Comparison of ENCODE assay signal across 8 cellular contexts in genomic region chr5:72394688-72395087, GRCh38.
DNase-seq lines count a peak whose midpoint lies in the region; ATAC-seq, FAIRE-seq and TF ChIP-seq lines count a peak whose summit lies in the region.

No MANE protein-coding gene starts in this region.

- no peak overlapping the region for H4K5ac ChIP-seq in H1 (ENCODE audit: insufficient read length, low read depth, low read length)

- no peak overlapping the region for H4K91ac ChIP-seq in H1 (replicated peaks; ENCODE audit: insufficient read length, low read length)

- TF ChIP-seq RAD21 in H1 (IDR thresholded peaks at IDR 0.05 in 1 of 2, conservative IDR thresholded peaks at IDR 0.05 in 1 of 2; ENCODE audit: low read depth in 2 of 2, low read length in 2 of 2): peak; percentile 36 to 62

- no peak overlapping the region for H2BK5ac ChIP-seq in H1 (ENCODE audit: low read depth, low read length)

- FAIRE-seq in H1 (lab: Jason Lieb, UNC): no peak

- H2AK5ac ChIP-seq in H1 (ENCODE audit: low read depth, low read length): no peak overlapping the region

- ATAC-seq in stimulated activated memory B cell treated with anti-CD40 and anti-IgM and Interleukin-4, amounts not matched to agents 10 μg/mL and 1 μg/mL and 100 μg/mL, for 72 hours: peak; percentile 59
- no peak for ATAC-seq in HG03469 (IDR thresholded peaks at IDR 0.05; ENCODE audit: unreplicated experiment)

- no peak for TF ChIP-seq EP300 in H1 (IDR thresholded peaks at IDR 0.05; ENCODE audit: borderline replicate concordance in 1 of 2, low read depth in 2 of 2, low read length in 2 of 2)

- H3K23ac ChIP-seq in H1 (ENCODE audit: insufficient read length): no peak overlapping the region

- no peaks in the 10 kb centered on the region for H3K36me3 ChIP-seq in H1 (ENCODE audit: control insufficient read depth in 2 of 4, insufficient read depth in 4 of 4, low read length in 3 of 4)

- no peaks in the 10 kb centered on the region for H4K20me1 ChIP-seq in H1 (replicated peaks in 1 of 2; ENCODE audit: control insufficient read depth in 1 of 2, insufficient read depth in 2 of 2, low read length in 2 of 2)

- H3K79me1 ChIP-seq in H1 (ENCODE audit: low read depth, low read length): no peaks in the 10 kb centered on the region

- DNase-seq in NOMO-1 (lab: John Stamatoyannopoulos, UW; ENCODE audit: unreplicated experiment in 2 of 2): peak; percentile 41 to 43
- DNase-seq in NOMO-1 treated with dmso at 0.1 percent for 144 hours (lab: John Stamatoyannopoulos, UW; ENCODE audit: unreplicated experiment): no peak
- no peak for DNase-seq in H1 (ENCODE audit: low read depth in 1 of 2, low spot score in 2 of 2)
- DNase-seq in DMS79 (lab: John Stamatoyannopoulos, UW): no peak
- DNase-seq in activated T-helper 2 cell treated with anti-CD3 and anti-CD28 coated beads, Interferon-gamma antibody, Interleukin-2, Interleukin-4, amounts not matched to agents 10 μg/mL and 5 μg/mL and 100 μg/mL, durations not matched to agents 14 hours and 24 hours and 36 hours (ENCODE audit: low spot score): no peak

- H3K23me2 ChIP-seq in H1 (ENCODE audit: low read depth, low read length): no peaks in the 10 kb centered on the region

- H3K18ac ChIP-seq in H1 (ENCODE audit: extremely low read depth, low read length): no peak overlapping the region

- H3K27ac ChIP-seq in H1 (ENCODE audit: low read depth, low read length): no peak overlapping the region

- H3K9me3 Mint-ChIP-seq in stimulated activated memory B cell treated with anti-CD40 and anti-IgM and Interleukin-4, amounts not matched to agents 10 μg/mL and 1 μg/mL and 100 μg/mL, for 72 hours: no peaks in the 10 kb centered on the region
- H3K9me3 Mint-ChIP-seq in activated T-helper 2 cell treated with anti-CD3 and anti-CD28 coated beads, Interferon-gamma antibody, Interleukin-2, Interleukin-4, amounts not matched to agents 10 μg/mL and 5 μg/mL and 100 μg/mL, durations not matched to agents 14 hours and 24 hours and 36 hours: no peaks in the 10 kb centered on the region

- peaks cover 14% of the 10 kb centered on the region for H3K27me3 Mint-ChIP-seq in stimulated activated memory B cell treated with anti-CD40 and anti-IgM and Interleukin-4, amounts not matched to agents 10 μg/mL and 1 μg/mL and 100 μg/mL, for 72 hours
- peaks cover 29% of the 10 kb centered on the region for H3K27me3 Mint-ChIP-seq in activated T-helper 2 cell treated with anti-CD3 and anti-CD28 coated beads, Interferon-gamma antibody, Interleukin-2, Interleukin-4, amounts not matched to agents 10 μg/mL and 5 μg/mL and 100 μg/mL, durations not matched to agents 14 hours and 24 hours and 36 hours (ENCODE audit: low read depth)

- no peak overlapping the region for H2BK12ac ChIP-seq in H1 (ENCODE audit: low read depth, low read length)

- H3K9me3 ChIP-seq in H1 (ENCODE audit: insufficient read depth in 2 of 2, low read depth in 1 of 2, low read length in 1 of 2): no peaks in the 10 kb centered on the region

- no peak overlapping the region for H3K27ac Mint-ChIP-seq in stimulated activated memory B cell treated with anti-CD40 and anti-IgM and Interleukin-4, amounts not matched to agents 10 μg/mL and 1 μg/mL and 100 μg/mL, for 72 hours
- no peak overlapping the region for H3K27ac Mint-ChIP-seq in activated T-helper 2 cell treated with anti-CD3 and anti-CD28 coated beads, Interferon-gamma antibody, Interleukin-2, Interleukin-4, amounts not matched to agents 10 μg/mL and 5 μg/mL and 100 μg/mL, durations not matched to agents 14 hours and 24 hours and 36 hours

- H3K4me3 ChIP-seq in H1 (ENCODE audit: extremely low read depth in 1 of 4, insufficient read depth in 2 of 4, low read depth in 3 of 4, low read length in 4 of 4): no peak overlapping the region

- no peak overlapping the region for H3K4me3 Mint-ChIP-seq in stimulated activated memory B cell treated with anti-CD40 and anti-IgM and Interleukin-4, amounts not matched to agents 10 μg/mL and 1 μg/mL and 100 μg/mL, for 72 hours
- H3K4me3 Mint-ChIP-seq in activated T-helper 2 cell treated with anti-CD3 and anti-CD28 coated beads, Interferon-gamma antibody, Interleukin-2, Interleukin-4, amounts not matched to agents 10 μg/mL and 5 μg/mL and 100 μg/mL, durations not matched to agents 14 hours and 24 hours and 36 hours (ENCODE audit: low read depth): no peak overlapping the region

- intact Hi-C loops in activated T-helper 2 cell treated with anti-CD3 and anti-CD28 coated beads, Interferon-gamma antibody, Interleukin-2, Interleukin-4, amounts not matched to agents 10 μg/mL and 5 μg/mL and 100 μg/mL, durations not matched to agents 14 hours and 24 hours and 36 hours (cut with micrococcal nuclease): loop anchor here (10.0 kb wide), 1 partner anchor 130 kb away; no protein-coding TSS in a partner anchor

- H3K4ac ChIP-seq in H1 (replicated peaks; ENCODE audit: insufficient read length, low read depth, low read length): no peak overlapping the region

- no peak overlapping the region for H3K4me2 ChIP-seq in H1 (ENCODE audit: insufficient read depth in 1 of 2, low read depth in 2 of 2, low read length in 2 of 2)

- H2BK20ac ChIP-seq in H1 (ENCODE audit: low read length): no peak overlapping the region

- H3K4me1 ChIP-seq in H1 (replicated peaks in 1 of 4; ENCODE audit: control insufficient read depth in 3 of 4, insufficient read depth in 4 of 4, low read length in 3 of 4): peaks cover 0 to 3% (median under 1%) of the 10 kb centered on the region in 4 experiments; a peak in 1 of 7 replicates

- 84% methylated on average over 2 of the region's 2 CpGs; no CpG with 5 or more reads in 1 of the 2 experiments for WGBS in H1 (ENCODE audit: extremely low coverage in 1 of 2, insufficient coverage in 1 of 2, insufficient read length in 1 of 2, insufficient replicate concordance in 2 of 2, low coverage in 1 of 2, low lambda C conversion rate in 2 of 2, missing lambda C conversion rate in 1 of 2), 2 experiments

- H3K4me1 Mint-ChIP-seq in stimulated activated memory B cell treated with anti-CD40 and anti-IgM and Interleukin-4, amounts not matched to agents 10 μg/mL and 1 μg/mL and 100 μg/mL, for 72 hours: peaks cover 19% of the 10 kb centered on the region
- H3K4me1 Mint-ChIP-seq in activated T-helper 2 cell treated with anti-CD3 and anti-CD28 coated beads, Interferon-gamma antibody, Interleukin-2, Interleukin-4, amounts not matched to agents 10 μg/mL and 5 μg/mL and 100 μg/mL, durations not matched to agents 14 hours and 24 hours and 36 hours (ENCODE audit: low read depth): no peaks in the 10 kb centered on the region

- H4K8ac ChIP-seq in H1 (ENCODE audit: extremely low read depth, insufficient read depth, low read length): no peak overlapping the region

- no peak overlapping the region for H2AFZ ChIP-seq in H1 (ENCODE audit: low read length)

- no peak overlapping the region for H3K56ac ChIP-seq in H1 (replicated peaks; ENCODE audit: insufficient read length, low read depth, low read length)

- no peak overlapping the region for H2BK120ac ChIP-seq in H1 (replicated peaks; ENCODE audit: low read depth, low read length)

- POLR2A ChIA-PET in H1 (lab: Charles Lee; ENCODE audit: partially characterized antibody): no interaction called here

- no peak overlapping the region for H3K14ac ChIP-seq in H1 (ENCODE audit: insufficient read length)

- no peak for TF ChIP-seq POLR2A in H1 (IDR thresholded peaks at IDR 0.05; ENCODE audit: control extremely low read depth in 1 of 2, low read depth in 2 of 2, low read length in 2 of 2)

- no peak overlapping the region for H2BK15ac ChIP-seq in H1 (ENCODE audit: low read length)

- H3K9ac ChIP-seq in H1 (replicated peaks in 1 of 4; ENCODE audit: extremely low read depth in 1 of 4, low read depth in 3 of 4, low read length in 3 of 4): no peak overlapping the region

- H3K27me3 ChIP-seq in H1 (replicated peaks in 1 of 4; ENCODE audit: control insufficient read depth in 3 of 4, extremely low read depth in 1 of 4, insufficient read depth in 3 of 4, low read length in 3 of 4): no peaks in the 10 kb centered on the region

- H3K79me2 ChIP-seq in H1 (ENCODE audit: control insufficient read depth in 1 of 2, insufficient read depth in 2 of 2, low read length in 2 of 2): no peaks in the 10 kb centered on the region

- H3K36me3 Mint-ChIP-seq in stimulated activated memory B cell treated with anti-CD40 and anti-IgM and Interleukin-4, amounts not matched to agents 10 μg/mL and 1 μg/mL and 100 μg/mL, for 72 hours: no peaks in the 10 kb centered on the region
- no peaks in the 10 kb centered on the region for H3K36me3 Mint-ChIP-seq in activated T-helper 2 cell treated with anti-CD3 and anti-CD28 coated beads, Interferon-gamma antibody, Interleukin-2, Interleukin-4, amounts not matched to agents 10 μg/mL and 5 μg/mL and 100 μg/mL, durations not matched to agents 14 hours and 24 hours and 36 hours (ENCODE audit: low read depth)

- TF ChIP-seq CTCF in LNCAP (IDR thresholded peaks at IDR 0.05) (peak; percentile 25; the same call in 1 of the 2 replicates), H1 (IDR thresholded peaks at IDR 0.05; ENCODE audit: control extremely low read depth in 1 of 3, insufficient read depth in 1 of 3, low read depth in 1 of 3, low read length in 3 of 3) (peak; percentile 11 to 47 (median 40))

- CTCF ChIA-PET in H1 (lab: Charles Lee; ENCODE audit: partially characterized antibody): interaction anchor here (0.6 to 10.2 kb wide), 4 partner anchors 10 to 389 kb away, joined by 3 to 68 read pairs (median 3); no protein-coding TSS in a partner anchor

TF ChIP-seq in H1, 55 proteins besides CTCF, POLR2A, EP300 and RAD21:
- TF ChIP-seq TCF12 (IDR thresholded peaks at IDR 0.05; ENCODE audit: low read depth, low read length) (no peak), TBP (IDR thresholded peaks at IDR 0.05; ENCODE audit: low read depth, low read length) (no peak), ATF3 (IDR thresholded peaks at IDR 0.05; ENCODE audit: insufficient read depth, low read depth, low read length) (no peak), TEAD4 (IDR thresholded peaks at IDR 0.05; ENCODE audit: low read depth, low read length) (no peak), HDAC6 (IDR thresholded peaks at IDR 0.05; ENCODE audit: low read depth, low read length) (no peak), RBBP5 (IDR thresholded peaks at IDR 0.05; ENCODE audit: borderline replicate concordance, low read depth, low read length) (no peak), SP2 (IDR thresholded peaks at IDR 0.05; ENCODE audit: low read length) (no peak), ZNF274 (IDR thresholded peaks at IDR 0.05; ENCODE audit: borderline replicate concordance, extremely low read depth, low read length) (no peak), KDM5A (IDR thresholded peaks at IDR 0.05; ENCODE audit: low read length) (no peak)

Comparison
In these comparisons a context has a peak if more than half of its experiments do, and no peak if none do; other contexts are left out.
1. DNase-seq: peak in NOMO-1 (2 of 2); none in NOMO-1 treated with dmso at 0.1 percent for 144 hours (single experiment), H1 (0 of 2), DMS79 (single experiment) and activated T-helper 2 cell treated with anti-CD3 and anti-CD28 coated beads, Interferon-gamma antibody, Interleukin-2, Interleukin-4, amounts not matched to agents 10 μg/mL and 5 μg/mL and 100 μg/mL, durations not matched to agents 14 hours and 24 hours and 36 hours (single experiment).